Comparison of ENCODE assay signal across 13 cellular contexts in the genomic region with DNA sequence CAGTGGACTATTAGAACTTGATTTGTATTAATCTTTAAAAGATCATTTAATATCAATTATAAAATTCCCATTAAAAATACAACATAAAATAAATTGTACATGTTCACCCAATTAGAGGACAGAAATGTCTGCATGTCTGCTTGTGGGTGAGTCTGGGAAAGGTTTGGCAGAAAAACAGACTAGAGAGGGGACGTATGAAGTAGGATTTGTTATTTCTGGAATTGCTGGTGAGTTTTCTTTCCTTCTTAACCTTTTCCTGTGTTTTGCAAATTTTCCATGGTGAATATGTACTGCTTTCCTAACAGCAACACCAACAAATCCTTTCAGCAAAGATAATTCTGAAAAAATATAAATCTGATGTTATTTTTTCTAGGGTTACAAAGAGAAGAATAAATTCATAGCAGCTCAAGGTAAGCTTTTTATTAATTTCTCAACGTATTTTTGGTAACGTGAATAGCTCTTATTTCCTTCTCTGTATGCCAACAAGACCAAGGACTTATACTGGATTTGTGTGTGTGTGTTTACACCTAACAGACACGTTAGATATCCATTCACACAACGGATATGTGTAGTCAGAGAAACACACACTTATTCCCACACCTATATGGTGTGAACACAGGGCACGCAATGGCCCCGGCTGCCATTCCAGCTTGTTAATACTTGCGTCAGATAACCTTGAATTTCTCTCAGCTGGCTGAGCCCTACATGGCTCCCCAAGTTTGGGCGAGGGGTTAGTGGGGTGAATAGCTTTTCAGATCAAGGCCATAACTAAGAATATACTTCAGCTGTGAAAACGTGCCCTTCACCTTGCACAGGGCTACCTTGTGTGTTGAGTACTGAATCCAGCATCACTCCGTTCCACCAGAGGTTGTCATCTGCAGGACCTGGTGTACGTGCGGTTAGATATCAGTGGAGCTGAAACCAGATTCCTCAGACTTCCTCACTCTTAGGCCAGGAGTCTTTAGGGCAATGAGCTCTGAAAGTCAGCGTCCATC.
DNase-seq lines count a peak whose midpoint lies in the region; ATAC-seq and TF ChIP-seq lines count a peak whose summit lies in the region.
"Had no signal": no experiment of that assay in that cellular context is flagged by ENCODE, and none has a peak within 500 bp of the region (broad histone marks: within the 10 kb centered on the region; RNA-seq: fewer than 3 reads in every experiment).

No MANE protein-coding gene starts in this region.

- H3K9me3 ChIP-seq in OCI-LY3 (ENCODE audit: insufficient read depth, low read length) (no peaks in the 10 kb centered on the region), psoas muscle (no peaks in the 10 kb centered on the region), MG63 (no peaks in the 10 kb centered on the region)
- H3K9me3 ChIP-seq: mucosa of descending colon had no signal

- H3K9ac ChIP-seq in OCI-LY3 (ENCODE audit: low read length), result peak overlapping the region; percentile 81

- no peaks in the 10 kb centered on the region for H3K27me3 Mint-ChIP-seq in activated T-cell treated with anti-CD3 and anti-CD28 coated beads, Interleukin-2, amount 50 U/mL, for 4 hours (ENCODE audit: low read depth)

- ATAC-seq in activated T-cell treated with anti-CD3 and anti-CD28 coated beads, Interleukin-2, amount 50 U/mL, for 4 hours, result no peak
- ATAC-seq in psoas muscle, result no peak
- ATAC-seq: HCT116 had no signal

- WGBS in psoas muscle, 3 donors, result 84 to 87% (median 86%) methylated on average over 14 of the region's 14 CpGs

- H3K4me3 ChIP-seq in OCI-LY3 (ENCODE audit: low read length) (peak overlapping the region; percentile 40; the same call in 1 of the 2 replicates), skin epidermis (no peak overlapping the region), psoas muscle (no peak overlapping the region), MG63 (no peak overlapping the region)
- H3K4me3 ChIP-seq: mucosa of descending colon had no signal

- no peaks in the 10 kb centered on the region for H3K9me3 Mint-ChIP-seq in activated T-cell treated with anti-CD3 and anti-CD28 coated beads, Interleukin-2, amount 50 U/mL, for 4 hours

- TF ChIP-seq CTCF in OCI-LY3 (IDR thresholded peaks at IDR 0.05; ENCODE audit: low read depth, low read length) (no peak), psoas muscle (IDR thresholded peaks at IDR 0.05) (no peak)

- no peaks in the 10 kb centered on the region for H4K20me1 ChIP-seq in OCI-LY3 (ENCODE audit: insufficient read depth, low read length)

- peaks cover 57% of the 10 kb centered on the region for H3K36me3 Mint-ChIP-seq in activated T-cell treated with anti-CD3 and anti-CD28 coated beads, Interleukin-2, amount 50 U/mL, for 4 hours (ENCODE audit: insufficient read depth)

- H3K4me2 ChIP-seq in OCI-LY3 (ENCODE audit: low read length), result peak overlapping the region; percentile 50

- intact Hi-C loops in psoas muscle (cut with DNase I), result no loop called here

- H3K27ac ChIP-seq in OCI-LY3 (ENCODE audit: low read length), result peak overlapping the region; percentile 99
- H3K27ac ChIP-seq in skin epidermis, result peak overlapping the region in 16 of 21 experiments; percentile 58 to 95 (median 84)
- no peak overlapping the region for H3K27ac ChIP-seq in psoas muscle

- DNase-seq in activated T-cell treated with anti-CD3 and anti-CD28 coated beads, Interleukin-2, amount 50 U/mL, for 4 hours, result no peak
- DNase-seq in activated T-cell treated with anti-CD3 and anti-CD28 coated beads, Interleukin-2, amount 50 U/mL, for 48 hours, result no peak
- DNase-seq in dermis microvascular lymphatic vessel endothelial cell (ENCODE audit: low read depth in 2 of 2) (peak; percentile 81 to 86), psoas muscle (no peak), MG63 (no peak), NCI-H748 (lab: John Stamatoyannopoulos, UW; ENCODE audit: unreplicated experiment) (no peak)
- DNase-seq: DMS79, mucosa of descending colon, NCI-H1694 treated with DMSO at 0.1 percent for 48 hours, SW 1271 had no signal

- H3K79me2 ChIP-seq in OCI-LY3 (ENCODE audit: low read length), result peaks cover 15% of the 10 kb centered on the region; the same call in 1 of the 2 replicates

- H3K4me3 Mint-ChIP-seq in activated T-cell treated with anti-CD3 and anti-CD28 coated beads, Interleukin-2, amount 50 U/mL, for 4 hours, result peak overlapping the region; percentile 78

- peaks cover 82% of the 10 kb centered on the region for H3K4me1 Mint-ChIP-seq in activated T-cell treated with anti-CD3 and anti-CD28 coated beads, Interleukin-2, amount 50 U/mL, for 4 hours (ENCODE audit: low read depth)

- H3K27me3 ChIP-seq in OCI-LY3 (ENCODE audit: low read depth, low read length) (no peaks in the 10 kb centered on the region), psoas muscle (ENCODE audit: insufficient read depth in 3 of 3, low read length in 2 of 3) (peaks cover 0 to 11% (median 0%) of the 10 kb centered on the region in 3 donors), MG63 (no peaks in the 10 kb centered on the region)

- no peak overlapping the region for H2AFZ ChIP-seq in OCI-LY3 (ENCODE audit: low read depth, low read length)

- H3K4me1 ChIP-seq in OCI-LY3 (ENCODE audit: low read length) (peaks cover 93% of the 10 kb centered on the region), psoas muscle (peaks cover 6% of the 10 kb centered on the region)

- H3K36me3 ChIP-seq in OCI-LY3 (replicated peaks; ENCODE audit: low read depth, low read length), result peaks cover 55% of the 10 kb centered on the region
- no peaks in the 10 kb centered on the region for H3K36me3 ChIP-seq in psoas muscle (ENCODE audit: insufficient read depth in 1 of 2, low read depth in 1 of 2)
- no peaks in the 10 kb centered on the region for H3K36me3 ChIP-seq in MG63

Comparison
In these comparisons a context has a peak if more than half of its experiments do, and no peak if none do; other contexts are left out.
1. DNase-seq: peak in dermis microvascular lymphatic vessel endothelial cell (2 of 2); none in activated T-cell treated with anti-CD3 and anti-CD28 coated beads, Interleukin-2, amount 50 U/mL, for 4 hours (single experiment), activated T-cell treated with anti-CD3 and anti-CD28 coated beads, Interleukin-2, amount 50 U/mL, for 48 hours (0 of 2), psoas muscle (0 of 2), MG63 (single experiment) and NCI-H748 (single experiment).